In the genomic region with DNA sequence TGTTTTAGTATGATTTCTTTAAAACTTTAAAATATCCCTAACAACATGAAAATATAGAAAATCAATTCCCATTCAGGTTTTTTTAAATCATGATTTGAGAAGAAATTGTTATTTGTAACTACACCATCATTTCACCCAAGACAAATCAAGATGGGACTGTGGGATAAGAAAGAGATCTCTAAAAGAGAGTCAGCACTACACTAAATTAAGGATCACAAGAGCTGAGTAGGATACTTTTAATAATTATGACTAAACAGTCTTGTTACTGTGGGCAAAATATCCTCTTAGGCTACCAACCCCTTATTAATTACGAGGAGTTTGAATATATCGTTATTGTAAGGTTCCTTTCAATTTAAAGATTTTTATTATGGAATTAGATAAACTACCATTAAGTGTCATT, we compare ENCODE assay signal across 17 cellular contexts. TPM values are rescaled to one million over a fixed set of nuclear protein-coding genes. Genes with fewer than 3 reads are reported as not detected.
A peak's percentile ranks its signal among the peaks of the same experiment; 100 is the strongest.
DNase-seq lines count a peak whose midpoint lies in the region; ATAC-seq, FAIRE-seq and TF ChIP-seq lines count a peak whose summit lies in the region.
"Had no signal": no experiment of that assay in that cellular context is flagged by ENCODE, and none has a peak within 500 bp of the region (broad histone marks: within the 10 kb centered on the region; RNA-seq: fewer than 3 reads in every experiment).

No MANE protein-coding gene starts in this region.

- H2BK5ac ChIP-seq in mesenchymal stem cell (ENCODE audit: low read depth, low read length, poor library complexity, severe bottlenecking), result no peak overlapping the region

- no peak overlapping the region for H2BK120ac ChIP-seq in mesenchymal stem cell (ENCODE audit: low read depth, low read length)

- H3K4ac ChIP-seq in mesenchymal stem cell (ENCODE audit: low read depth in 1 of 2, low read length in 2 of 2), result no peak overlapping the region

- no peaks in the 10 kb centered on the region for H4K20me1 ChIP-seq in KMS-11 (ENCODE audit: insufficient read depth)
- no peaks in the 10 kb centered on the region for H4K20me1 ChIP-seq in GM12878 (ENCODE audit: control insufficient read depth, insufficient read depth)
- H4K20me1 ChIP-seq in OCI-LY7 (ENCODE audit: insufficient read depth, low read length), result no peaks in the 10 kb centered on the region
- H4K20me1 ChIP-seq: BLaER1 had no signal

- H3K18ac ChIP-seq in mesenchymal stem cell (ENCODE audit: low read depth in 1 of 2, low read length in 2 of 2), result no peak overlapping the region

- H3K79me1 ChIP-seq in mesenchymal stem cell (replicated peaks; ENCODE audit: low read length, poor library complexity, severe bottlenecking), result no peaks in the 10 kb centered on the region

- H4K91ac ChIP-seq in mesenchymal stem cell (ENCODE audit: low read length), result no peak overlapping the region

- CTCF ChIA-PET in GM12878 (lab: Yijun Ruan, JAX), result interaction anchor here (1.2 to 5.6 kb wide), 7 partner anchors 10 to 160 kb away, joined by 4 to 135 read pairs (median 9); a partner anchor contains a TSS
- CTCF ChIA-PET in OCI-LY7 (lab: Charles Lee; ENCODE audit: unreplicated experiment), result no interaction called here

- no peak overlapping the region for H4K8ac ChIP-seq in mesenchymal stem cell (ENCODE audit: low read length)

- no peak for TF ChIP-seq POLR2A in GM12878 (IDR thresholded peaks at IDR 0.05; ENCODE audit: low read depth, low read length)

- no peak overlapping the region for H3K23ac ChIP-seq in mesenchymal stem cell (ENCODE audit: low read length in 2 of 2)

- H2AFZ ChIP-seq in KMS-11 (ENCODE audit: low read depth), result no peak overlapping the region
- no peak overlapping the region for H2AFZ ChIP-seq in GM12878 (ENCODE audit: control insufficient read depth, low read depth, low read length)
- no peak overlapping the region for H2AFZ ChIP-seq in mesenchymal stem cell (ENCODE audit: low read depth, low read length)
- no peak overlapping the region for H2AFZ ChIP-seq in OCI-LY7 (ENCODE audit: low read length)
- H2AFZ ChIP-seq: GM23338 had no signal

- TF ChIP-seq RAD21 in GM12878 (IDR thresholded peaks at IDR 0.05; ENCODE audit: insufficient read depth, low read depth, low read length), result no peak

- H3K27ac ChIP-seq in KMS-11, result peak overlapping the region; percentile 99
- H3K27ac ChIP-seq in GM12878 (ENCODE audit: control insufficient read depth, insufficient read depth), result 0 out of 2 replicates have a peak overlapping the region, but pooled peaks have one; percentile 61
- peak overlapping the region; percentile 9 for H3K27ac ChIP-seq in skeletal muscle tissue (ENCODE audit: low read depth, low read length)
- H3K27ac ChIP-seq in mesenchymal stem cell (ENCODE audit: low read length, poor library complexity, severe bottlenecking), result no peak overlapping the region
- no peak overlapping the region for H3K27ac ChIP-seq in OCI-LY7 (ENCODE audit: low read depth, low read length, poor library complexity, severe bottlenecking)
- H3K27ac ChIP-seq: BLaER1, HL-60 had no signal

- DNase-seq in GM18507 (ENCODE audit: extremely low spot score, insufficient read length, low read depth) (no peak), GM12878 (ENCODE audit: low read depth, low spot score) (no peak), mesenchymal stem cell (no peak), OCI-LY7 (ENCODE audit: low spot score) (no peak), GDM1 (lab: John Stamatoyannopoulos, UW) (no peak)
- DNase-seq: 8988T; CD4-positive, alpha-beta memory T cell; DMS153; DMS79; GF-D8; HCEC 1CT had no signal

- no peak for TF ChIP-seq EP300 in GM12878 (IDR thresholded peaks at IDR 0.05; ENCODE audit: borderline replicate concordance in 1 of 2, control insufficient read depth in 1 of 2, low read depth in 2 of 2, low read length in 2 of 2)

- FAIRE-seq in GM18507 (lab: Jason Lieb, UNC) (peak; percentile 33), GM12878 (lab: Jason Lieb, UNC) (no peak)
- FAIRE-seq: H54 had no signal

- H2AK5ac ChIP-seq in mesenchymal stem cell (ENCODE audit: low read length, severe bottlenecking), result no peak overlapping the region

- no peak overlapping the region for H2BK12ac ChIP-seq in mesenchymal stem cell (ENCODE audit: low read length in 2 of 2)

- RAD21 ChIA-PET in GM12878 (lab: Charles Lee; ENCODE audit: unreplicated experiment), result interaction anchor here (1.2 to 5.6 kb wide), 12 partner anchors 11 to 160 kb away, joined by 3 to 103 read pairs (median 15); a partner anchor contains a TSS

- POLR2A ChIA-PET in GM12878 (lab: Charles Lee) (interaction anchor here (0.8 to 1.7 kb wide), 5 partner anchors 12 to 106 kb away, joined by 3 to 7 read pairs (median 3); no protein-coding TSS in a partner anchor), OCI-LY7 (lab: Charles Lee) (no interaction called here)

- in situ Hi-C loops in GM12878 (cut with MboI), result no loop called here

- peak overlapping the region; percentile 98 for H3K9ac ChIP-seq in KMS-11
- no peak overlapping the region for H3K9ac ChIP-seq in GM12878 (ENCODE audit: control insufficient read depth, insufficient read depth, low read length)
- peak overlapping the region in 1 of 3 donors; percentile 2 for H3K9ac ChIP-seq in skeletal muscle tissue (ENCODE audit: low read depth in 1 of 3, low read length in 3 of 3)
- H3K9ac ChIP-seq in mesenchymal stem cell (ENCODE audit: low read length), result no peak overlapping the region
- H3K9ac ChIP-seq: BLaER1 had no signal

- H3K27me3 ChIP-seq in KMS-11 (ENCODE audit: insufficient read depth, low read depth) (no peaks in the 10 kb centered on the region), GM12878 (replicated peaks in 1 of 2; ENCODE audit: control insufficient read depth in 2 of 2, insufficient read depth in 2 of 2, low read length in 1 of 2) (no peaks in the 10 kb centered on the region), skeletal muscle tissue (ENCODE audit: control insufficient read depth in 3 of 3, insufficient read depth in 3 of 3, low read length in 3 of 3) (no peaks in the 10 kb centered on the region), mesenchymal stem cell (ENCODE audit: control insufficient read depth in 1 of 2, insufficient read depth in 1 of 2, low read length in 2 of 2) (peaks cover 13 to 53% of the 10 kb centered on the region in 2 experiments)
- H3K27me3 ChIP-seq: BLaER1 had no signal

- no peaks in the 10 kb centered on the region for H3K9me3 ChIP-seq in GM12878 (replicated peaks; ENCODE audit: control insufficient read depth, insufficient read depth, low read length)
- no peaks in the 10 kb centered on the region for H3K9me3 ChIP-seq in skeletal muscle tissue (ENCODE audit: control insufficient read depth in 3 of 3, low read length in 3 of 3)
- no peaks in the 10 kb centered on the region for H3K9me3 ChIP-seq in mesenchymal stem cell (ENCODE audit: control insufficient read depth, low read length)
- no peaks in the 10 kb centered on the region for H3K9me3 ChIP-seq in OCI-LY7 (ENCODE audit: low read length)

- H3K9me2 ChIP-seq in OCI-LY7 (ENCODE audit: insufficient read depth, low read length), result no peaks in the 10 kb centered on the region

- peaks cover 88% of the 10 kb centered on the region for H3K79me2 ChIP-seq in KMS-11 (ENCODE audit: insufficient read depth, low read depth)
- H3K79me2 ChIP-seq in GM12878 (ENCODE audit: control insufficient read depth, insufficient read depth, low read length), result peaks cover 2% of the 10 kb centered on the region
- no peaks in the 10 kb centered on the region for H3K79me2 ChIP-seq in OCI-LY7 (ENCODE audit: insufficient read depth, low read depth, low read length)

- ATAC-seq in GM12878, result no peak
- ATAC-seq: GM23338 had no signal

- SMC1A ChIA-PET in GM12878 (lab: Charles Lee; ENCODE audit: uncharacterized antibody, unreplicated experiment), result interaction anchor here (0.8 to 5.6 kb wide), 14 partner anchors 9 to 334 kb away, joined by 3 to 251 read pairs (median 5); a partner anchor contains a TSS

- intact Hi-C loops in GM12878 (cut with micrococcal nuclease; ENCODE audit: unreplicated experiment), result loop anchor here (5.0 kb wide), 1 partner anchor 337 kb away; no protein-coding TSS in a partner anchor
- intact Hi-C loops in OCI-LY7 (cut with micrococcal nuclease; ENCODE audit: unreplicated experiment), result no loop called here

- peaks cover 63% of the 10 kb centered on the region for H3K4me1 ChIP-seq in KMS-11 (ENCODE audit: low read depth, poor library complexity, severe bottlenecking)
- no peaks in the 10 kb centered on the region for H3K4me1 ChIP-seq in GM12878 (ENCODE audit: control insufficient read depth, insufficient read depth, low read length)
- H3K4me1 ChIP-seq in skeletal muscle tissue (ENCODE audit: control insufficient read depth in 3 of 3, insufficient read depth in 3 of 3, low read length in 3 of 3), result peaks cover 0 to 10% (median 3%) of the 10 kb centered on the region in 3 donors
- H3K4me1 ChIP-seq in mesenchymal stem cell (ENCODE audit: control insufficient read depth, insufficient read depth, low read depth, low read length), result no peaks in the 10 kb centered on the region
- no peaks in the 10 kb centered on the region for H3K4me1 ChIP-seq in OCI-LY7 (ENCODE audit: insufficient read depth, low read length, poor library complexity, severe bottlenecking)

- no peak overlapping the region for H3K4me3 ChIP-seq in KMS-11 (IDR thresholded peaks at IDR 0.05; ENCODE audit: insufficient read depth, low read depth, low read length)
- no peak overlapping the region for H3K4me3 ChIP-seq in GM12878
- H3K4me3 ChIP-seq in skeletal muscle tissue (ENCODE audit: low read length in 3 of 3), result peak overlapping the region in 1 of 3 donors; percentile 8
- no peak overlapping the region for H3K4me3 ChIP-seq in mesenchymal stem cell (ENCODE audit: insufficient read depth in 1 of 2, low read depth in 1 of 2, low read length in 2 of 2)
- H3K4me3 ChIP-seq in OCI-LY7 (ENCODE audit: low read depth, low read length, poor library complexity, severe bottlenecking), result no peak overlapping the region
- H3K4me3 ChIP-seq: BLaER1, GM23338 had no signal

- no peak overlapping the region for H2BK15ac ChIP-seq in mesenchymal stem cell (ENCODE audit: low read depth, poor library complexity, severe bottlenecking)

- no peaks in the 10 kb centered on the region for H3K36me3 ChIP-seq in KMS-11 (ENCODE audit: insufficient read depth)
- H3K36me3 ChIP-seq in GM12878 (ENCODE audit: control insufficient read depth in 2 of 2, insufficient read depth in 2 of 2, low read length in 1 of 2), result no peaks in the 10 kb centered on the region
- no peaks in the 10 kb centered on the region for H3K36me3 ChIP-seq in skeletal muscle tissue (ENCODE audit: control insufficient read depth in 3 of 3, insufficient read depth in 3 of 3, low read length in 3 of 3)
- no peaks in the 10 kb centered on the region for H3K36me3 ChIP-seq in mesenchymal stem cell (ENCODE audit: control insufficient read depth in 1 of 2, insufficient read depth in 2 of 2, low read depth in 1 of 2, low read length in 2 of 2)
- H3K36me3 ChIP-seq in OCI-LY7 (ENCODE audit: insufficient read depth, low read length), result no peaks in the 10 kb centered on the region
- H3K36me3 ChIP-seq: BLaER1 had no signal

- no TSS peak for BruUV-seq in GM12878 (replicated peaks; lab: Mats Ljungman, UMichigan)
- no TSS peak for BruUV-seq in OCI-LY7 (replicated peaks; lab: Mats Ljungman, UMichigan)

- H3K14ac ChIP-seq in mesenchymal stem cell (ENCODE audit: low read length in 2 of 2), result no peak overlapping the region

- peak overlapping the region; percentile 96 for H3K4me2 ChIP-seq in KMS-11
- no peak overlapping the region for H3K4me2 ChIP-seq in GM12878 (ENCODE audit: control insufficient read depth, insufficient read depth)
- H3K4me2 ChIP-seq in mesenchymal stem cell (ENCODE audit: low read length, poor library complexity, severe bottlenecking), result no peak overlapping the region
- H3K4me2 ChIP-seq in OCI-LY7 (ENCODE audit: low read length), result no peak overlapping the region
- H3K4me2 ChIP-seq: BLaER1, GM23338 had no signal

- 51% methylated on average over 2 of the region's 2 CpGs for WGBS in GM12878 (ENCODE audit: insufficient coverage, insufficient replicate concordance, low lambda C conversion rate, missing lambda C conversion rate)
- no CpG with 5 or more reads among the region's 2 CpGs for WGBS in mesenchymal stem cell

- TF ChIP-seq CTCF in KMS-11 (conservative IDR thresholded peaks at IDR 0.05; ENCODE audit: low read depth, low read length) (no peak), GM12878 (IDR thresholded peaks at IDR 0.05 in 2 of 3, conservative IDR thresholded peaks at IDR 0.05 in 1 of 3; ENCODE audit: control insufficient read depth in 2 of 3, extremely low read depth in 1 of 3, insufficient read depth in 1 of 3, low read depth in 3 of 3, low read length in 3 of 3) (no peak), OCI-LY7 (conservative IDR thresholded peaks at IDR 0.05; ENCODE audit: low read length) (no peak)

RNA-seq across cellular contexts. Expression of a gene that starts 3.0 kb away (rescaled TPM):
- 96.9 and 104 TPM in 2 replicates for total RNA-seq in GM12878 (2013; cell fraction: nucleolus; rRNA removed)
- total RNA-seq in GM12878 (2014; rRNA removed), result 19.0 and 24.5 TPM in 2 replicates
- total RNA-seq in GM12878 (2014; rRNA removed; fragmentation: Illumina TruSeq; extraction: Trizol), result 22.2 and 23.4 TPM in 2 replicates
- 23.8 and 29.2 TPM in 2 replicates for total RNA-seq in GM12878 (2021)
- polyA plus RNA-seq in GM12878 (2011; ENCODE audit: low read depth), result 9.2 TPM
- 81.4 and 124 TPM in 2 replicates for polyA plus RNA-seq in GM12878 (2011; rRNA removed)
- 40.0 and 43.6 TPM in 2 replicates for polyA plus RNA-seq in GM12878 (2011; cell fraction: cytosol; rRNA removed)
- 62.4 and 81.1 TPM in 2 replicates for polyA plus RNA-seq in GM12878 (2011; cell fraction: nucleus; rRNA removed)
- polyA plus RNA-seq in GM12878 (2012), result 7.4 and 9.0 TPM in 2 replicates
- polyA plus RNA-seq in GM12878 (2014; fragmentation: Illumina TruSeq; extraction: Trizol), result 18.5 TPM in 2 replicates
- polyA plus RNA-seq in GM12878 (2014; fragmentation: Nextera tagmentation; extraction: Ambion mirVana), result 10 to 100 TPM; 19.9 to 28.9 TPM
- polyA plus RNA-seq in GM12878 (2014; rRNA removed), result 12.2 and 16.4 TPM in 2 replicates
- 10 to 100 TPM; 36.4 to 38.4 TPM for polyA plus RNA-seq in GM12878 (2016; fragmentation: Nextera tagmentation; extraction: Ambion mirVana)
- 135 and 140 TPM in 2 replicates for polyA minus RNA-seq in GM12878 (2011; rRNA and poly(A)+ RNA removed)
- 41.3 and 44.3 TPM in 2 replicates for polyA minus RNA-seq in GM12878 (2011; cell fraction: cytosol; rRNA and poly(A)+ RNA removed)
- 154 and 202 TPM in 2 replicates for polyA minus RNA-seq in GM12878 (2011; cell fraction: nucleus; rRNA and poly(A)+ RNA removed)
- 42.8 TPM for total RNA-seq in skeletal muscle tissue
- polyA plus RNA-seq in mesenchymal stem cell (2013, experiment 1 of 2), result 0.99 TPM
- polyA plus RNA-seq in mesenchymal stem cell (2013, experiment 2 of 2), result 0.67 TPM
- 1.8 and 3.1 TPM in 2 replicates for total RNA-seq in OCI-LY7 (2014; rRNA removed; shearing (Covaris generic))
- total RNA-seq in OCI-LY7 (2022), result 3.0 and 4.1 TPM in 2 replicates

RNA-seq across cellular contexts. Expression of a gene that starts 43.7 kb away (rescaled TPM):
- 11.5 and 13.5 TPM in 2 replicates for total RNA-seq in GM12878 (2013; cell fraction: nucleolus; rRNA removed)
- total RNA-seq in GM12878 (2014; rRNA removed), result 18.4 and 18.8 TPM in 2 replicates
- total RNA-seq in GM12878 (2014; rRNA removed; fragmentation: Illumina TruSeq; extraction: Trizol), result 10.0 and 11.6 TPM in 2 replicates
- 13.8 and 14.5 TPM in 2 replicates for total RNA-seq in GM12878 (2021)
- 3.0 TPM for polyA plus RNA-seq in GM12878 (2011; ENCODE audit: low read depth)
- polyA plus RNA-seq in GM12878 (2011; rRNA removed), result 10.1 and 12.0 TPM in 2 replicates
- polyA plus RNA-seq in GM12878 (2011; cell fraction: cytosol; rRNA removed), result 7.9 and 8.8 TPM in 2 replicates
- polyA plus RNA-seq in GM12878 (2011; cell fraction: nucleus; rRNA removed), result 5.8 and 6.7 TPM in 2 replicates
- polyA plus RNA-seq in GM12878 (2012), result 5.9 and 7.6 TPM in 2 replicates
- polyA plus RNA-seq in GM12878 (2014; fragmentation: Illumina TruSeq; extraction: Trizol), result 10.1 and 13.5 TPM in 2 replicates
- 1 to 10 TPM; 1.6 to 3.4 TPM for polyA plus RNA-seq in GM12878 (2014; fragmentation: Nextera tagmentation; extraction: Ambion mirVana)
- 12.3 and 12.9 TPM in 2 replicates for polyA plus RNA-seq in GM12878 (2014; rRNA removed)
- polyA plus RNA-seq in GM12878 (2016; fragmentation: Nextera tagmentation; extraction: Ambion mirVana), result 10 to 100 TPM; 18.2 to 19.9 TPM
- polyA minus RNA-seq in GM12878 (2011; rRNA and poly(A)+ RNA removed), result 5.2 and 8.3 TPM in 2 replicates
- polyA minus RNA-seq in GM12878 (2011; cell fraction: cytosol; rRNA and poly(A)+ RNA removed), result 6.1 and 8.6 TPM in 2 replicates
- polyA minus RNA-seq in GM12878 (2011; cell fraction: nucleus; rRNA and poly(A)+ RNA removed), result 10.0 and 14.9 TPM in 2 replicates
- total RNA-seq in skeletal muscle tissue, result 12.5 TPM
- 6.6 TPM for polyA plus RNA-seq in mesenchymal stem cell (2013, experiment 1 of 2)
- 6.6 TPM for polyA plus RNA-seq in mesenchymal stem cell (2013, experiment 2 of 2)
- total RNA-seq in OCI-LY7 (2014; rRNA removed; shearing (Covaris generic)), result 14.5 and 22.2 TPM in 2 replicates
- 17.9 and 18.4 TPM in 2 replicates for total RNA-seq in OCI-LY7 (2022)

Comparison
In these comparisons a context has a peak if more than half of its experiments do, and no peak if none do; other contexts are left out.
1. H3K27ac ChIP-seq: peak in KMS-11 (single experiment), GM12878 (single experiment) and skeletal muscle tissue (single experiment); none in mesenchymal stem cell (single experiment) and OCI-LY7 (single experiment).